In genomic region chr2:101710690-101711318, GRCh38 we compare ENCODE assay signal across 10 cellular contexts. TPM values are rescaled to one million over a fixed set of nuclear protein-coding genes. Genes with fewer than 3 reads are reported as not detected.
DNase-seq lines count a peak whose midpoint lies in the region; ATAC-seq and TF ChIP-seq lines count a peak whose summit lies in the region.
"Had no signal": no experiment of that assay in that cellular context is flagged by ENCODE, and none has a peak within 500 bp of the region (broad histone marks: within the 10 kb centered on the region; RNA-seq: fewer than 3 reads in every experiment).

No MANE protein-coding gene starts in this region.

- peak overlapping the region; percentile 82 for H3K27ac ChIP-seq in OCI-LY7 (ENCODE audit: low read depth, low read length, poor library complexity, severe bottlenecking)
- H3K27ac ChIP-seq: SJSA1 had no signal

- peaks cover 96% of the 10 kb centered on the region for H3K4me1 ChIP-seq in OCI-LY7 (ENCODE audit: insufficient read depth, low read length, poor library complexity, severe bottlenecking)

- H2AFZ ChIP-seq in OCI-LY7 (ENCODE audit: low read length), result no peak overlapping the region

- H4K20me1 ChIP-seq in OCI-LY7 (ENCODE audit: insufficient read depth, low read length), result peaks cover 6% of the 10 kb centered on the region; the same call in 1 of the 2 replicates

- peaks cover 100% of the 10 kb centered on the region for H3K79me2 ChIP-seq in OCI-LY7 (ENCODE audit: insufficient read depth, low read depth, low read length)

- BruUV-seq in OCI-LY7 (replicated peaks; lab: Mats Ljungman, UMichigan), result no TSS peak

- H3K36me3 ChIP-seq in OCI-LY7 (ENCODE audit: insufficient read depth, low read length), result peaks cover 32% of the 10 kb centered on the region

- CTCF ChIA-PET in OCI-LY7 (lab: Charles Lee; ENCODE audit: unreplicated experiment) (no interaction called here), GM10248 (lab: Yijun Ruan, JAX) (interaction anchor here (0.7 to 1.5 kb wide), 4 partner anchors 11 to 60 kb away, joined by 3 to 4 read pairs (median 4); no protein-coding TSS in a partner anchor)

- POLR2A ChIA-PET in OCI-LY7 (lab: Charles Lee) (interaction anchor here (0.7 to 7.2 kb wide), 7 partner anchors 9 to 69 kb away, joined by 3 to 77 read pairs (median 3); no protein-coding TSS in a partner anchor), GM10248 (lab: Yijun Ruan, JAX) (no interaction called here)

- no peaks in the 10 kb centered on the region for H3K9me3 ChIP-seq in OCI-LY7 (ENCODE audit: low read length)
- H3K9me3 ChIP-seq: SJSA1 had no signal

- intact Hi-C loops in OCI-LY7 (cut with micrococcal nuclease; ENCODE audit: unreplicated experiment), result loop anchor here (10.0 kb wide), 1 partner anchor 456 kb away; the partner anchor contains the start of gene CNOT11

- H3K4me3 ChIP-seq in OCI-LY7 (ENCODE audit: low read depth, low read length, poor library complexity, severe bottlenecking), result peak overlapping the region; percentile 56
- H3K4me3 ChIP-seq: SJSA1 had no signal

- no peak for ATAC-seq in HG03280 (IDR thresholded peaks at IDR 0.05; ENCODE audit: unreplicated experiment)

- no peak for TF ChIP-seq POLR2A in erythroblast (IDR thresholded peaks at IDR 0.05; ENCODE audit: low read length)

- H3K9me2 ChIP-seq in OCI-LY7 (ENCODE audit: insufficient read depth, low read length), result no peaks in the 10 kb centered on the region

- TF ChIP-seq CTCF in OCI-LY7 (conservative IDR thresholded peaks at IDR 0.05; ENCODE audit: low read length), result no peak
- TF ChIP-seq CTCF in GM10248 (IDR thresholded peaks at IDR 0.05; ENCODE audit: control extremely low read depth, extremely low read depth, low read depth, missing control alignments), result no peak

- peak overlapping the region; percentile 86 for H3K4me2 ChIP-seq in OCI-LY7 (ENCODE audit: low read length)

- peak; percentile 50 for DNase-seq in NOMO-1 treated with DMSO at 0.1 percent for 48 hours (lab: John Stamatoyannopoulos, UW; ENCODE audit: unreplicated experiment)
- no peak for DNase-seq in NOMO-1 treated with dmso at 0.1 percent for 144 hours (lab: John Stamatoyannopoulos, UW; ENCODE audit: unreplicated experiment)
- no peak for DNase-seq in OCI-LY7 (ENCODE audit: low spot score)
- DNase-seq in erythroblast (lab: John Stamatoyannopoulos, UW), result peak; percentile 51 to 60
- peak; percentile 25 for DNase-seq in stimulated activated CD8-positive, alpha-beta memory T cell treated with anti-CD3 and anti-CD28 coated beads, Interleukin-4, amount 100 ng/mL, for 48 hours
- DNase-seq in GM10248 (ENCODE audit: extremely low spot score), result no peak
- no peak for DNase-seq in NCI-H1105 treated with DMSO at 0.1 percent for 48 hours (lab: John Stamatoyannopoulos, UW)
- DNase-seq: effector CD4-positive, alpha-beta T cell had no signal

RNA-seq across cellular contexts. Expression of gene MAP4K4, which starts 13.3 kb away (rescaled TPM):
- 67.2 and 74.0 TPM in 2 replicates for total RNA-seq in OCI-LY7 (2014; rRNA removed; shearing (Covaris generic))
- total RNA-seq in OCI-LY7 (2022), result 181 and 206 TPM in 2 replicates

Comparison
In these comparisons a context has a peak if more than half of its experiments do, and no peak if none do; other contexts are left out.
1. DNase-seq: peak in NOMO-1 treated with DMSO at 0.1 percent for 48 hours (single experiment), erythroblast (2 of 2) and stimulated activated CD8-positive, alpha-beta memory T cell treated with anti-CD3 and anti-CD28 coated beads, Interleukin-4, amount 100 ng/mL, for 48 hours (single experiment); none in NOMO-1 treated with dmso at 0.1 percent for 144 hours (single experiment), OCI-LY7 (single experiment), GM10248 (single experiment) and NCI-H1105 treated with DMSO at 0.1 percent for 48 hours (single experiment).